Comparison of ENCODE assay signal across 9 cellular contexts in genomic region chr19:6476155-6476895, GRCh38. TPM values are rescaled to one million over a fixed set of nuclear protein-coding genes. Genes with fewer than 3 reads are reported as not detected.
DNase-seq lines count a peak whose midpoint lies in the region; ATAC-seq and TF ChIP-seq lines count a peak whose summit lies in the region.
"Had no signal": no experiment of that assay in that cellular context is flagged by ENCODE, and none has a peak within 500 bp of the region (broad histone marks: within the 10 kb centered on the region; RNA-seq: fewer than 3 reads in every experiment).

No MANE protein-coding gene starts in this region.

- intact Hi-C loops in left ventricle myocardium inferior (cut with micrococcal nuclease), result no loop called here

- peak overlapping the region; percentile 87; the same call in 1 of the 2 replicates for H2AFZ ChIP-seq in GM23338

- TF ChIP-seq CTCF in GM23338 (conservative IDR thresholded peaks at IDR 0.05; ENCODE audit: low read depth in 2 of 2), result no peak
- TF ChIP-seq CTCF in left ventricle myocardium inferior (IDR thresholded peaks at IDR 0.05; ENCODE audit: borderline replicate concordance), result no peak
- TF ChIP-seq CTCF in progenitor cell of endocrine pancreas (IDR thresholded peaks at IDR 0.05; ENCODE audit: unreplicated experiment), result no peak

- no peaks in the 10 kb centered on the region for H3K9me2 ChIP-seq in GM23338 (ENCODE audit: insufficient read depth)

- H3K4me1 ChIP-seq in GM23338 (ENCODE audit: insufficient read depth) (peaks cover 1% of the 10 kb centered on the region), left ventricle myocardium inferior (peaks cover 17% of the 10 kb centered on the region)
- H3K4me1 ChIP-seq: SJCRH30 had no signal

- no peaks in the 10 kb centered on the region; the same call in 2 of the 3 replicates for H3K9me3 Mint-ChIP-seq in GM23338
- H3K9me3 Mint-ChIP-seq in activated naive CD8-positive, alpha-beta T cell treated with anti-CD3 and anti-CD28 coated beads, Interleukin-2, amount 50 U/mL, for 24 hours, result no peaks in the 10 kb centered on the region
- H3K9me3 Mint-ChIP-seq in progenitor cell of endocrine pancreas (ENCODE audit: low read depth), result no peaks in the 10 kb centered on the region

- H3K79me2 ChIP-seq in GM23338 (replicated peaks; ENCODE audit: insufficient read depth), result no peaks in the 10 kb centered on the region

- H3K9me3 ChIP-seq in left ventricle myocardium inferior (replicated peaks), result no peaks in the 10 kb centered on the region
- H3K9me3 ChIP-seq: SJCRH30 had no signal

- peaks cover 9% of the 10 kb centered on the region for H3K27me3 Mint-ChIP-seq in GM23338 (ENCODE audit: insufficient read depth, low read depth, poor library complexity)
- no peaks in the 10 kb centered on the region for H3K27me3 Mint-ChIP-seq in activated naive CD8-positive, alpha-beta T cell treated with anti-CD3 and anti-CD28 coated beads, Interleukin-2, amount 50 U/mL, for 24 hours
- peaks cover 21% of the 10 kb centered on the region for H3K27me3 Mint-ChIP-seq in progenitor cell of endocrine pancreas

- no peaks in the 10 kb centered on the region for H3F3A ChIP-seq in GM23338 (replicated peaks; ENCODE audit: low read depth)

- peak overlapping the region; percentile 93 for H3K4me2 ChIP-seq in GM23338

- no peaks in the 10 kb centered on the region for H3K36me3 Mint-ChIP-seq in GM23338 (ENCODE audit: low read depth)
- H3K36me3 Mint-ChIP-seq in activated naive CD8-positive, alpha-beta T cell treated with anti-CD3 and anti-CD28 coated beads, Interleukin-2, amount 50 U/mL, for 24 hours (ENCODE audit: low read depth), result peaks cover 14% of the 10 kb centered on the region
- H3K36me3 Mint-ChIP-seq in progenitor cell of endocrine pancreas (ENCODE audit: insufficient read depth), result no peaks in the 10 kb centered on the region

- H3K27ac ChIP-seq in GM23338 (ENCODE audit: low read depth), result no peak overlapping the region
- H3K27ac ChIP-seq in left ventricle myocardium inferior (replicated peaks), result no peak overlapping the region
- H3K27ac ChIP-seq: SJCRH30 had no signal

- ATAC-seq in GM23338 (peak; percentile 82), GM18861 (IDR thresholded peaks at IDR 0.05; ENCODE audit: unreplicated experiment) (no peak), GM19463 (IDR thresholded peaks at IDR 0.05; ENCODE audit: unreplicated experiment) (no peak), GM18517 (IDR thresholded peaks at IDR 0.05; ENCODE audit: unreplicated experiment) (no peak)
- ATAC-seq in activated naive CD8-positive, alpha-beta T cell treated with anti-CD3 and anti-CD28 coated beads, Interleukin-2, amount 50 U/mL, for 24 hours, result peak; percentile 66

- peak overlapping the region; percentile 97 for H3K27ac Mint-ChIP-seq in GM23338
- no peak overlapping the region for H3K27ac Mint-ChIP-seq in activated naive CD8-positive, alpha-beta T cell treated with anti-CD3 and anti-CD28 coated beads, Interleukin-2, amount 50 U/mL, for 24 hours
- H3K27ac Mint-ChIP-seq in progenitor cell of endocrine pancreas, result no peak overlapping the region

- peak overlapping the region; percentile 85 for H3K4me3 Mint-ChIP-seq in GM23338
- no peak overlapping the region for H3K4me3 Mint-ChIP-seq in activated naive CD8-positive, alpha-beta T cell treated with anti-CD3 and anti-CD28 coated beads, Interleukin-2, amount 50 U/mL, for 24 hours
- H3K4me3 Mint-ChIP-seq in progenitor cell of endocrine pancreas (ENCODE audit: low read depth), result peak overlapping the region; percentile 60

- no peaks in the 10 kb centered on the region for H4K20me1 ChIP-seq in GM23338 (replicated peaks; ENCODE audit: insufficient read depth)

- H3K36me3 ChIP-seq in GM23338 (ENCODE audit: insufficient read depth) (no peaks in the 10 kb centered on the region), left ventricle myocardium inferior (no peaks in the 10 kb centered on the region)
- H3K36me3 ChIP-seq: SJCRH30 had no signal

- H3K27me3 ChIP-seq in GM23338 (ENCODE audit: insufficient read depth) (peaks cover 14% of the 10 kb centered on the region), left ventricle myocardium inferior (ENCODE audit: low read depth) (peaks cover 88% of the 10 kb centered on the region)
- H3K27me3 ChIP-seq: SJCRH30 had no signal

- peaks cover 8% of the 10 kb centered on the region; the same call in 2 of the 3 replicates for H3K4me1 Mint-ChIP-seq in GM23338
- peaks cover 10% of the 10 kb centered on the region for H3K4me1 Mint-ChIP-seq in activated naive CD8-positive, alpha-beta T cell treated with anti-CD3 and anti-CD28 coated beads, Interleukin-2, amount 50 U/mL, for 24 hours
- peaks cover 4% of the 10 kb centered on the region for H3K4me1 Mint-ChIP-seq in progenitor cell of endocrine pancreas (ENCODE audit: low read depth)

- H3K4me3 ChIP-seq in GM23338 (peak overlapping the region; percentile 56), left ventricle myocardium inferior (peak overlapping the region; percentile 48)
- H3K4me3 ChIP-seq: SJCRH30 had no signal

- DNase-seq in GM23338 (ENCODE audit: low spot score), result peak; percentile 100
- peak; percentile 63 for DNase-seq in SK-N-DZ (ENCODE audit: low spot score)
- DNase-seq in activated naive CD8-positive, alpha-beta T cell treated with anti-CD3 and anti-CD28 coated beads, Interleukin-2, amount 50 U/mL, for 24 hours, result peak; percentile 72
- peak; percentile 33 for DNase-seq in left ventricle myocardium inferior
- DNase-seq in progenitor cell of endocrine pancreas (ENCODE audit: low spot score, unreplicated experiment), result peak; percentile 78

TF ChIP-seq in GM23338, 12 proteins besides CTCF, POLR2A, EP300 and RAD21:
- TF ChIP-seq ZNF331 (CRISPR knock-in tag; IDR thresholded peaks at IDR 0.05; ENCODE audit: low read depth) (no peak), CREB1 (CRISPR knock-in tag; IDR thresholded peaks at IDR 0.05; ENCODE audit: low read depth) (peak; percentile 85)

RNA-seq across cellular contexts. Expression of gene DENND1C, which starts 5.3 kb away (rescaled TPM):
- 2.8 and 3.1 TPM in 2 replicates for total RNA-seq in GM23338 (2014; rRNA removed; shearing (Covaris generic))
- 6.1 and 6.3 TPM in 2 replicates for polyA plus RNA-seq in GM23338 (2016; fragmentation: Nextera tagmentation; extraction: Ambion mirVana)
- polyA plus RNA-seq in SK-N-DZ (2014; cell fraction: cytosol; rRNA removed), result not detected in 2 replicates
- polyA plus RNA-seq in SK-N-DZ (2014; cell fraction: nucleus; rRNA removed), result 0.72 TPM in 1 of 2 replicates, not detected in the other
- total RNA-seq in left ventricle myocardium inferior (1.2 TPM), progenitor cell of endocrine pancreas (0.47 and 0.67 TPM in 2 replicates)
- total RNA-seq: SJCRH30 had no signal

RNA-seq across cellular contexts. Expression of gene CRB3, which starts 12.3 kb away (rescaled TPM):
- 32.2 and 44.4 TPM in 2 replicates for total RNA-seq in GM23338 (2014; rRNA removed; shearing (Covaris generic))
- polyA plus RNA-seq in GM23338 (2016; fragmentation: Nextera tagmentation; extraction: Ambion mirVana), result 11.8 and 16.6 TPM in 2 replicates
- not detected in 2 replicates for polyA plus RNA-seq in SK-N-DZ (2014; cell fraction: cytosol; rRNA removed)
- polyA plus RNA-seq in SK-N-DZ (2014; cell fraction: nucleus; rRNA removed), result not detected in 2 replicates
- total RNA-seq in left ventricle myocardium inferior, result not detected
- 63.0 and 71.2 TPM in 2 replicates for total RNA-seq in progenitor cell of endocrine pancreas
- total RNA-seq: SJCRH30 had no signal

RNA-seq across cellular contexts. Expression of gene SLC25A23, which starts 16.7 kb away (rescaled TPM):
- total RNA-seq in GM23338 (2014; rRNA removed; shearing (Covaris generic)), result 90.5 and 96.4 TPM in 2 replicates
- polyA plus RNA-seq in GM23338 (2016; fragmentation: Nextera tagmentation; extraction: Ambion mirVana), result 25.1 and 25.7 TPM in 2 replicates
- polyA plus RNA-seq in SK-N-DZ (2014; cell fraction: cytosol; rRNA removed), result 52.5 and 72.5 TPM in 2 replicates
- polyA plus RNA-seq in SK-N-DZ (2014; cell fraction: nucleus; rRNA removed), result 27.0 and 37.3 TPM in 2 replicates
- total RNA-seq in left ventricle myocardium inferior (116 TPM), progenitor cell of endocrine pancreas (75.2 and 76.2 TPM in 2 replicates)

RNA-seq across cellular contexts. Expression of gene TUBB4A, which starts 25.8 kb away (rescaled TPM):
- total RNA-seq in GM23338 (2014; rRNA removed; shearing (Covaris generic)), result 31.1 and 41.7 TPM in 2 replicates
- 32.9 and 34.6 TPM in 2 replicates for polyA plus RNA-seq in GM23338 (2016; fragmentation: Nextera tagmentation; extraction: Ambion mirVana)
- 8.0 and 9.6 TPM in 2 replicates for polyA plus RNA-seq in SK-N-DZ (2014; cell fraction: cytosol; rRNA removed)
- polyA plus RNA-seq in SK-N-DZ (2014; cell fraction: nucleus; rRNA removed), result 2.2 and 3.8 TPM in 2 replicates
- total RNA-seq in left ventricle myocardium inferior (3.3 TPM), progenitor cell of endocrine pancreas (41.7 and 43.4 TPM in 2 replicates)
- total RNA-seq: SJCRH30 had no signal

RNA-seq across cellular contexts. Expression of gene SLC25A41, which starts 42.8 kb away (rescaled TPM):
- 0.35 TPM in 1 of 2 replicates, not detected in the other for total RNA-seq in GM23338 (2014; rRNA removed; shearing (Covaris generic))
- polyA plus RNA-seq in GM23338 (2016; fragmentation: Nextera tagmentation; extraction: Ambion mirVana), result 0.23 and 0.24 TPM in 2 replicates
- polyA plus RNA-seq in SK-N-DZ (2014; cell fraction: cytosol; rRNA removed), result 0.54 and 1.9 TPM in 2 replicates
- 0.85 TPM in 1 of 2 replicates, not detected in the other for polyA plus RNA-seq in SK-N-DZ (2014; cell fraction: nucleus; rRNA removed)
- 0.16 TPM for total RNA-seq in left ventricle myocardium inferior
- total RNA-seq in progenitor cell of endocrine pancreas, result 1.4 and 1.5 TPM in 2 replicates

Comparison
In these comparisons a context has a peak if more than half of its experiments do, and no peak if none do; other contexts are left out.
1. ATAC-seq: peak in GM23338 (single experiment) and activated naive CD8-positive, alpha-beta T cell treated with anti-CD3 and anti-CD28 coated beads, Interleukin-2, amount 50 U/mL, for 24 hours (single experiment); none in GM18861 (single experiment), GM19463 (single experiment) and GM18517 (single experiment).
2. DNase-seq: peak in every context shown above with its lines; median percentile 100 in GM23338; 78 in progenitor cell of endocrine pancreas; 72 in activated naive CD8-positive, alpha-beta T cell treated with anti-CD3 and anti-CD28 coated beads, Interleukin-2, amount 50 U/mL, for 24 hours; 63 in SK-N-DZ; 33 in left ventricle myocardium inferior.
3. RNA of gene CRB3, which starts 12.3 kb away (total RNA-seq): 63.0 to 71.2 TPM in progenitor cell of endocrine pancreas and 32.2 to 44.4 TPM in GM23338; not detected in left ventricle myocardium inferior (single experiment); every median in the first group is over 10 times any median in the second.